8 cellular contexts compared by ENCODE assay signal in the genomic region with DNA sequence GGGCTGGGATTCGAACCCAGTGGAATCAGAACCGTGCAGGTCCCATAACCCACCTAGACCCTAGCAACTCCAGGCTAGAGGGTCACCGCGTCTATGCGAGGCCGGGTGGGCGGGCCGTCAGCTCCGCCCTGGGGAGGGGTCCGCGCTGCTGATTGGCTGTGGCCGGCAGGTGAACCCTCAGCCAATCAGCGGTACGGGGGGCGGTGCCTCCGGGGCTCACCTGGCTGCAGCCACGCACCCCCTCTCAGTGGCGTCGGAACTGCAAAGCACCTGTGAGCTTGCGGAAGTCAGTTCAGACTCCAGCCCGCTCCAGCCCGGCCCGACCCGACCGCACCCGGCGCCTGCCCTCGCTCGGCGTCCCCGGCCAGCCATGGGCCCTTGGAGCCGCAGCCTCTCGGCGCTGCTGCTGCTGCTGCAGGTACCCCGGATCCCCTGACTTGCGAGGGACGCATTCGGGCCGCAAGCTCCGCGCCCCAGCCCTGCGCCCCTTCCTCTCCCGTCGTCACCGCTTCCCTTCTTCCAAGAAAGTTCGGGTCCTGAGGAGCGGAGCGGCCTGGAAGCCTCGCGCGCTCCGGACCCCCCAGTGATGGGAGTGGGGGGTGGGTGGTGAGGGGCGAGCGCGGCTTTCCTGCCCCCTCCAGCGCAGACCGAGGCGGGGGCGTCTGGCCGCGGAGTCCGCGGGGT. TPM values are rescaled to one million over a fixed set of nuclear protein-coding genes. Genes with fewer than 3 reads are reported as not detected.
DNase-seq lines count a peak whose midpoint lies in the region; ATAC-seq and TF ChIP-seq lines count a peak whose summit lies in the region.

Gene CDH1, plus strand, starts transcription at position 247 of the 684 bp plus-strand sequence. Its CDS starts 124 bp downstream, at position 371.

- H3K27ac ChIP-seq in spleen (peak within 1 kb of the TSS in 2 of 8 donors; percentile 46 to 54), OCI-LY7 (ENCODE audit: low read depth, low read length, poor library complexity, severe bottlenecking) (no peak within 1 kb of the TSS)

- peak; percentile 78 for DNase-seq in COR-L47 (lab: John Stamatoyannopoulos, UW)
- DNase-seq in NCI-H2107 (lab: John Stamatoyannopoulos, UW): peak; percentile 66
- DNase-seq in activated naive CD4-positive, alpha-beta T cell treated with anti-CD3 and anti-CD28 coated beads, Interleukin-2, amount 10 ng/mL, durations not matched to agents 7 days and 5 days: peak; percentile 53
- peak; percentile 100 for DNase-seq in iPS-NIHi11 (ENCODE audit: low spot score)
- DNase-seq in spleen: peak; percentile 79
- no peak for DNase-seq in OCI-LY7 (ENCODE audit: low spot score)

- H3K27me3 ChIP-seq in spleen (replicated peaks in 1 of 7): peaks cover 0 to 53% (median 27%) of the 10 kb centered on the region in 7 donors

- H2AFZ ChIP-seq in OCI-LY7 (ENCODE audit: low read length): no peak within 1 kb of the TSS

- no TSS peak for BruUV-seq in OCI-LY7 (replicated peaks; lab: Mats Ljungman, UMichigan)

- H3K4me1 ChIP-seq in spleen: peaks cover 6 to 39% (median 25%) of the 10 kb centered on the region in 6 donors
- H3K4me1 ChIP-seq in OCI-LY7 (ENCODE audit: insufficient read depth, low read length, poor library complexity, severe bottlenecking): peaks cover 26% of the 10 kb centered on the region

- no peak for TF ChIP-seq POLR2A in spleen (IDR thresholded peaks at IDR 0.05)

- H3K4me3 ChIP-seq in spleen: peak within 1 kb of the TSS in 7 of 8 donors; percentile 16 to 58 (median 30)
- H3K4me3 ChIP-seq in OCI-LY7 (ENCODE audit: low read depth, low read length, poor library complexity, severe bottlenecking): no peak within 1 kb of the TSS

- POLR2A ChIA-PET in OCI-LY7 (lab: Charles Lee): no interaction called here

- H3K9me3 Mint-ChIP-seq in activated naive CD4-positive, alpha-beta T cell treated with anti-CD3 and anti-CD28 coated beads, Interleukin-2, amount 10 ng/mL, durations not matched to agents 7 days and 5 days: no peaks in the 10 kb centered on the region

- H3K4me3 Mint-ChIP-seq in activated naive CD4-positive, alpha-beta T cell treated with anti-CD3 and anti-CD28 coated beads, Interleukin-2, amount 10 ng/mL, durations not matched to agents 7 days and 5 days: peak within 1 kb of the TSS; percentile 17

- H3K4me2 ChIP-seq in OCI-LY7 (ENCODE audit: low read length): no peak within 1 kb of the TSS

- ATAC-seq in GM21526 (IDR thresholded peaks at IDR 0.05; ENCODE audit: low FRiP score, unreplicated experiment) (no peak), HG03095 (IDR thresholded peaks at IDR 0.05; ENCODE audit: unreplicated experiment) (no peak)

- CTCF ChIA-PET in activated naive CD4-positive, alpha-beta T cell treated with anti-CD3 and anti-CD28 coated beads, Interleukin-2, amount 10 ng/mL, durations not matched to agents 7 days and 5 days (lab: Charles Lee): interaction anchor here (1.0 kb wide), 1 partner anchor 61 kb away, joined by 3 read pairs; no protein-coding TSS in a partner anchor
- CTCF ChIA-PET in OCI-LY7 (lab: Charles Lee; ENCODE audit: unreplicated experiment): no interaction called here

- H3K27ac Mint-ChIP-seq in activated naive CD4-positive, alpha-beta T cell treated with anti-CD3 and anti-CD28 coated beads, Interleukin-2, amount 10 ng/mL, durations not matched to agents 7 days and 5 days: no peak within 1 kb of the TSS

- H4K20me1 ChIP-seq in OCI-LY7 (ENCODE audit: insufficient read depth, low read length): no peaks in the 10 kb centered on the region

- intact Hi-C loops in spleen (cut with DNase I; ENCODE audit: low total_unique reads): no loop called here
- intact Hi-C loops in OCI-LY7 (cut with micrococcal nuclease; ENCODE audit: unreplicated experiment): no loop called here

- no peaks in the 10 kb centered on the region for H3K9me2 ChIP-seq in OCI-LY7 (ENCODE audit: insufficient read depth, low read length)

- peaks cover 67% of the 10 kb centered on the region for H3K27me3 Mint-ChIP-seq in activated naive CD4-positive, alpha-beta T cell treated with anti-CD3 and anti-CD28 coated beads, Interleukin-2, amount 10 ng/mL, durations not matched to agents 7 days and 5 days

- H3K9me3 ChIP-seq in spleen (no peaks in the 10 kb centered on the region), OCI-LY7 (ENCODE audit: low read length) (no peaks in the 10 kb centered on the region)

- H3K4me1 Mint-ChIP-seq in activated naive CD4-positive, alpha-beta T cell treated with anti-CD3 and anti-CD28 coated beads, Interleukin-2, amount 10 ng/mL, durations not matched to agents 7 days and 5 days: peaks cover 9% of the 10 kb centered on the region

- no peaks in the 10 kb centered on the region for H3K36me3 Mint-ChIP-seq in activated naive CD4-positive, alpha-beta T cell treated with anti-CD3 and anti-CD28 coated beads, Interleukin-2, amount 10 ng/mL, durations not matched to agents 7 days and 5 days

- no peaks in the 10 kb centered on the region for H3K36me3 ChIP-seq in spleen
- no peaks in the 10 kb centered on the region for H3K36me3 ChIP-seq in OCI-LY7 (ENCODE audit: insufficient read depth, low read length)

- TF ChIP-seq CTCF in spleen (IDR thresholded peaks at IDR 0.05 in 8 of 11, conservative IDR thresholded peaks at IDR 0.05 in 3 of 11): no peak
- no peak for TF ChIP-seq CTCF in OCI-LY7 (conservative IDR thresholded peaks at IDR 0.05; ENCODE audit: low read length)

- H3K79me2 ChIP-seq in OCI-LY7 (ENCODE audit: insufficient read depth, low read depth, low read length): no peaks in the 10 kb centered on the region

- WGBS in spleen, 5 donors: 2 to 3% (median 3%) methylated on average over 29 to 63 of the region's 63 CpGs

RNA-seq across cellular contexts. Expression of gene CDH1, which starts in this region (rescaled TPM):
- total RNA-seq in spleen (10 to 100 TPM in 6 of 7 donors, 1 to 10 TPM in 1; 9.2 to 35.9 (median 16.1) TPM), OCI-LY7 (2022) (not detected in 2 replicates)
- polyA plus RNA-seq in spleen: 1 to 10 TPM; 5.2 to 6.9 (median 5.4) TPM
- not detected in 2 replicates for total RNA-seq in OCI-LY7 (2014; rRNA removed; shearing (Covaris generic))

Comparison
In these comparisons a context has a peak if more than half of its experiments do, and no peak if none do; other contexts are left out.
1. RNA of gene CDH1 (total RNA-seq): 9.2 to 35.9 TPM in spleen; not detected in OCI-LY7; every median in the first group is over 4 times any median in the second.